ENCODE assay signal across 14 cellular contexts in the genomic region with DNA sequence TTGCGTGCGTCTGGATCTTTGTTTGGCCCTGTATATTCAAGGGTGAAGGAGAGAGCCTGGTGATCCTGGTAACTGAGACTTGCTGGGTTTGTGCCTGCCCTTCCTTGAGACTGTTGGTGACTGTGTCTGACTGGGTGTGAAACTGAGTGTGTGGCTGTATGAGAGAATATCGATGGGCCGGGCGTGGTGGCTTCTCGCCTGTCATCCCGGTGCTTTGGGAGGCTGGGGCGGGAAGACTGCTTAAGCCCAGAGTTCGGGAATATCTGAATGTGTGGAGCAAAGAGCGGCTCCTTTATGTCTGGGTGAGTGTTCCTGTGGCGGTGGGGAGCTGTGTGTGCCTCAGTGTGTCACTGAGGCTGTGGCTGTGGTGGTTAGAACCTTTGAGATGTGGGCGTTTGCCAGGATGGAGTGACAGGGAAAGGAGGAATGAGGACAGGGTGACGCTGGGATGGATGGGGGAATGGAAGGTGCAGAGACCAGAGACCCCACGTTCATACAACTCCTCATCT. TPM values are rescaled to one million over a fixed set of nuclear protein-coding genes. Genes with fewer than 3 reads are reported as not detected.
DNase-seq lines count a peak whose midpoint lies in the region; TF ChIP-seq lines count a peak whose summit lies in the region.
"Had no signal": no experiment of that assay in that cellular context is flagged by ENCODE, and none has a peak within 500 bp of the region (broad histone marks: within the 10 kb centered on the region; RNA-seq: fewer than 3 reads in every experiment).

No MANE protein-coding gene starts in this region.

- H2AFZ ChIP-seq in OCI-LY3 (ENCODE audit: low read depth, low read length): no peak overlapping the region

- peak overlapping the region in 3 of 8 donors; percentile 27 to 66 (median 53) for H3K4me3 Mint-ChIP-seq in CD4-positive, alpha-beta memory T cell
- peak overlapping the region; percentile 81 for H3K4me3 Mint-ChIP-seq in neural crest cell
- no peak overlapping the region for H3K4me3 Mint-ChIP-seq in activated naive CD4-positive, alpha-beta T cell treated with anti-CD3 and anti-CD28 coated beads for 36 hours
- H3K4me3 Mint-ChIP-seq: central memory CD8-positive, alpha-beta T cell had no signal

- H4K20me1 ChIP-seq in OCI-LY3 (ENCODE audit: insufficient read depth, low read length): peaks cover 9% of the 10 kb centered on the region

- H3K36me3 ChIP-seq in CD4-positive, alpha-beta memory T cell (ENCODE audit: insufficient read depth, low read length): no peaks in the 10 kb centered on the region
- H3K36me3 ChIP-seq in OCI-LY3 (replicated peaks; ENCODE audit: low read depth, low read length) (no peaks in the 10 kb centered on the region), ectodermal cell (ENCODE audit: control insufficient read depth, insufficient read depth, low read length) (peaks cover 11% of the 10 kb centered on the region)

- H3K4me2 ChIP-seq in OCI-LY3 (ENCODE audit: low read length): peak overlapping the region; percentile 94; the same call in 1 of the 2 replicates

- CTCF ChIA-PET in CD4-positive, alpha-beta memory T cell (lab: Charles Lee; ENCODE audit: partially characterized antibody): no interaction called here
- CTCF ChIA-PET in activated naive CD4-positive, alpha-beta T cell treated with anti-CD3 and anti-CD28 coated beads for 36 hours (lab: Charles Lee): interaction anchor here (1.5 kb wide), 1 partner anchor 123 kb away, joined by 6 read pairs; no protein-coding TSS in a partner anchor

- H3K4me1 Mint-ChIP-seq in CD4-positive, alpha-beta memory T cell: peaks cover 22 to 45% (median 29%) of the 10 kb centered on the region in 4 donors
- peaks cover 56% of the 10 kb centered on the region for H3K4me1 Mint-ChIP-seq in neural crest cell
- peaks cover 47% of the 10 kb centered on the region for H3K4me1 Mint-ChIP-seq in activated naive CD4-positive, alpha-beta T cell treated with anti-CD3 and anti-CD28 coated beads for 36 hours (ENCODE audit: low read depth)

- POLR2A ChIA-PET in CD4-positive, alpha-beta memory T cell (lab: Charles Lee; ENCODE audit: partially characterized antibody): interaction anchor here (4.6 to 8.5 kb wide), 2 partner anchors 12 to 49 kb away, joined by 91 to 173 read pairs; partner anchors contain the start of gene HDAC1

- intact Hi-C loops in CD4-positive, alpha-beta memory T cell (cut with micrococcal nuclease): no loop called here
- intact Hi-C loops in activated naive CD4-positive, alpha-beta T cell treated with anti-CD3 and anti-CD28 coated beads for 36 hours (cut with micrococcal nuclease): loop anchor here (1.0 to 5.0 kb wide), 4 partner anchors 13 to 1576 kb away; partner anchors contain the start of gene HDAC1

- peaks cover 21% of the 10 kb centered on the region for H3K79me2 ChIP-seq in OCI-LY3 (ENCODE audit: low read length)

- H3K9me3 Mint-ChIP-seq in CD4-positive, alpha-beta memory T cell: peaks cover 0 to 3% (median 0%) of the 10 kb centered on the region in 8 donors
- no peaks in the 10 kb centered on the region for H3K9me3 Mint-ChIP-seq in neural crest cell
- no peaks in the 10 kb centered on the region for H3K9me3 Mint-ChIP-seq in activated naive CD4-positive, alpha-beta T cell treated with anti-CD3 and anti-CD28 coated beads for 36 hours
- H3K9me3 Mint-ChIP-seq: central memory CD8-positive, alpha-beta T cell had no signal

- peaks cover 3 to 5% of the 10 kb centered on the region in 2 donors for H3K36me3 Mint-ChIP-seq in CD4-positive, alpha-beta memory T cell
- H3K36me3 Mint-ChIP-seq in neural crest cell (ENCODE audit: low read depth): peaks cover 11% of the 10 kb centered on the region
- H3K36me3 Mint-ChIP-seq in activated naive CD4-positive, alpha-beta T cell treated with anti-CD3 and anti-CD28 coated beads for 36 hours (ENCODE audit: low read depth): no peaks in the 10 kb centered on the region

- no peak overlapping the region for H3K4me3 ChIP-seq in CD4-positive, alpha-beta memory T cell (ENCODE audit: low read length in 2 of 2)
- H3K4me3 ChIP-seq in OCI-LY3 (ENCODE audit: low read length) (no peak overlapping the region), ectodermal cell (ENCODE audit: insufficient read depth, low read depth, low read length) (no peak overlapping the region)
- H3K4me3 ChIP-seq: esophagus squamous epithelium had no signal

- H3K27me3 ChIP-seq in CD4-positive, alpha-beta memory T cell (ENCODE audit: insufficient read depth, low read length): no peaks in the 10 kb centered on the region
- H3K27me3 ChIP-seq in OCI-LY3 (ENCODE audit: low read depth, low read length): no peaks in the 10 kb centered on the region; the same call in 1 of the 2 replicates
- H3K27me3 ChIP-seq in ectodermal cell (ENCODE audit: control insufficient read depth, insufficient read depth, low read length, poor library complexity, severe bottlenecking): no peaks in the 10 kb centered on the region

- peaks cover 37% of the 10 kb centered on the region for H3K4me1 ChIP-seq in CD4-positive, alpha-beta memory T cell (ENCODE audit: insufficient read depth, low read length)
- H3K4me1 ChIP-seq in OCI-LY3 (ENCODE audit: low read length) (peaks cover 61% of the 10 kb centered on the region), ectodermal cell (ENCODE audit: control insufficient read depth, insufficient read depth, low read length) (peaks cover 30% of the 10 kb centered on the region)

- TF ChIP-seq CTCF in OCI-LY3 (IDR thresholded peaks at IDR 0.05; ENCODE audit: low read depth, low read length): no peak
- no peak for TF ChIP-seq CTCF in neural crest cell (conservative IDR thresholded peaks at IDR 0.05)

- no peak overlapping the region for H3K9ac ChIP-seq in OCI-LY3 (ENCODE audit: low read length)

- H3K27ac ChIP-seq in CD4-positive, alpha-beta memory T cell (ENCODE audit: low read depth, low read length): no peak overlapping the region
- H3K27ac ChIP-seq in OCI-LY3 (ENCODE audit: low read length) (no peak overlapping the region), ectodermal cell (ENCODE audit: insufficient read depth, low read depth, low read length, poor library complexity, severe bottlenecking) (peak overlapping the region; percentile 74)

- H3K9me3 ChIP-seq in CD4-positive, alpha-beta memory T cell (ENCODE audit: control insufficient read depth in 1 of 2, low read length in 2 of 2): no peaks in the 10 kb centered on the region
- no peaks in the 10 kb centered on the region for H3K9me3 ChIP-seq in OCI-LY3 (ENCODE audit: insufficient read depth, low read length)
- H3K9me3 ChIP-seq in ectodermal cell (ENCODE audit: control insufficient read depth, low read length): no peaks in the 10 kb centered on the region
- H3K9me3 ChIP-seq: esophagus squamous epithelium had no signal

- 91 to 92% methylated on average over 14 of the region's 14 CpGs for WGBS in ectodermal cell, 2 experiments

- no peaks in the 10 kb centered on the region for H3K27me3 Mint-ChIP-seq in CD4-positive, alpha-beta memory T cell
- H3K27me3 Mint-ChIP-seq in neural crest cell (ENCODE audit: low read depth): peaks cover 11% of the 10 kb centered on the region
- H3K27me3 Mint-ChIP-seq in activated naive CD4-positive, alpha-beta T cell treated with anti-CD3 and anti-CD28 coated beads for 36 hours (ENCODE audit: low read depth): no peaks in the 10 kb centered on the region
- H3K27me3 Mint-ChIP-seq: central memory CD8-positive, alpha-beta T cell had no signal

- no peak for DNase-seq in CD4-positive, alpha-beta memory T cell
- DNase-seq in neural crest cell (ENCODE audit: low read depth, low spot score) (no peak), ecto neural progenitor cell (ENCODE audit: low spot score) (no peak), NCI-H1436 (lab: John Stamatoyannopoulos, UW) (no peak), pons (ENCODE audit: low spot score) (no peak)
- DNase-seq in activated naive CD4-positive, alpha-beta T cell treated with anti-CD3 and anti-CD28 coated beads for 36 hours: no peak
- DNase-seq: activated CD4-positive, alpha-beta T cell treated with anti-CD3 and anti-CD28 coated beads for 4 hours; activated effector memory CD4-positive, alpha-beta T cell treated with anti-CD3 and anti-CD28 coated beads, Interleukin-2, amount 50 U/mL, for 16 hours; esophagus squamous epithelium; mesendoderm; NCI-H1930 had no signal

- H3K27ac Mint-ChIP-seq in CD4-positive, alpha-beta memory T cell: peak overlapping the region in 6 of 7 donors; percentile 14 to 92 (median 64)
- H3K27ac Mint-ChIP-seq in neural crest cell (ENCODE audit: unreplicated experiment): peak overlapping the region; percentile 98
- H3K27ac Mint-ChIP-seq in activated naive CD4-positive, alpha-beta T cell treated with anti-CD3 and anti-CD28 coated beads for 36 hours: no peak overlapping the region

RNA-seq across cellular contexts. Expression of gene MARCKSL1, which starts 2.7 kb away (rescaled TPM):
- total RNA-seq in CD4-positive, alpha-beta memory T cell: 10 to 100 TPM; 46.5 to 47.3 TPM
- polyA plus RNA-seq in CD4-positive, alpha-beta memory T cell: 10 to 100 TPM; 74.5 to 75.9 TPM
- polyA plus RNA-seq in ectodermal cell (2013, experiment 1 of 4): 893 TPM
- 819 TPM for polyA plus RNA-seq in ectodermal cell (2013, experiment 2 of 4)
- 643 TPM for polyA plus RNA-seq in ectodermal cell (2013, experiment 3 of 4)
- polyA plus RNA-seq in ectodermal cell (2013, experiment 4 of 4): 739 TPM
- 943 and 952 TPM in 2 replicates for total RNA-seq in neural crest cell
- total RNA-seq in activated naive CD4-positive, alpha-beta T cell treated with anti-CD3 and anti-CD28 coated beads for 36 hours: 10 to 100 TPM; 14.4 to 15.9 TPM

RNA-seq across cellular contexts. Expression of gene FAM229A, which starts 23.6 kb away (rescaled TPM):
- 10 to 100 TPM; 32.2 to 34.6 TPM for total RNA-seq in CD4-positive, alpha-beta memory T cell
- under 1 TPM in 1 of 2 donors, not detected in 1; 0.39 TPM for polyA plus RNA-seq in CD4-positive, alpha-beta memory T cell
- 9.1 TPM for polyA plus RNA-seq in ectodermal cell (2013, experiment 1 of 4)
- 8.7 TPM for polyA plus RNA-seq in ectodermal cell (2013, experiment 2 of 4)
- polyA plus RNA-seq in ectodermal cell (2013, experiment 3 of 4): 10.7 TPM
- polyA plus RNA-seq in ectodermal cell (2013, experiment 4 of 4): 10.1 TPM
- total RNA-seq in neural crest cell: 7.1 and 7.7 TPM in 2 replicates
- total RNA-seq in activated naive CD4-positive, alpha-beta T cell treated with anti-CD3 and anti-CD28 coated beads for 36 hours: 1 to 10 TPM; 2.1 to 3.4 TPM

RNA-seq across cellular contexts. Expression of gene TSSK3, which starts 23.6 kb away (rescaled TPM):
- total RNA-seq in CD4-positive, alpha-beta memory T cell: 1 to 10 TPM; 3.5 to 4.3 TPM
- under 1 TPM in 1 of 2 donors, not detected in 1; 0.73 TPM for polyA plus RNA-seq in CD4-positive, alpha-beta memory T cell
- 3.6 TPM for polyA plus RNA-seq in ectodermal cell (2013, experiment 1 of 4)
- 0.94 TPM for polyA plus RNA-seq in ectodermal cell (2013, experiment 2 of 4)
- polyA plus RNA-seq in ectodermal cell (2013, experiment 3 of 4): 1.2 TPM
- 2.1 TPM for polyA plus RNA-seq in ectodermal cell (2013, experiment 4 of 4)
- total RNA-seq in neural crest cell: 2.2 and 2.7 TPM in 2 replicates
- total RNA-seq in activated naive CD4-positive, alpha-beta T cell treated with anti-CD3 and anti-CD28 coated beads for 36 hours: 1 to 10 TPM in 1 of 2 experiments, under 1 TPM in 1; 0.84 to 1.9 TPM

RNA-seq across cellular contexts. Expression of gene HDAC1, which starts 46.8 kb away (rescaled TPM):
- total RNA-seq in CD4-positive, alpha-beta memory T cell: 100 to 1,000 TPM; 174 to 190 TPM
- 100 to 1,000 TPM; 169 to 185 TPM for polyA plus RNA-seq in CD4-positive, alpha-beta memory T cell
- 155 TPM for polyA plus RNA-seq in ectodermal cell (2013, experiment 1 of 4)
- 163 TPM for polyA plus RNA-seq in ectodermal cell (2013, experiment 2 of 4)
- 115 TPM for polyA plus RNA-seq in ectodermal cell (2013, experiment 3 of 4)
- polyA plus RNA-seq in ectodermal cell (2013, experiment 4 of 4): 131 TPM
- 128 and 130 TPM in 2 replicates for total RNA-seq in neural crest cell
- total RNA-seq in activated naive CD4-positive, alpha-beta T cell treated with anti-CD3 and anti-CD28 coated beads for 36 hours: 100 to 1,000 TPM; 111 to 120 TPM

RNA-seq across cellular contexts. Expression of gene BSDC1, which starts 55.5 kb away (rescaled TPM):
- 100 to 1,000 TPM; 106 to 112 TPM for total RNA-seq in CD4-positive, alpha-beta memory T cell
- polyA plus RNA-seq in CD4-positive, alpha-beta memory T cell: 10 to 100 TPM; 29.7 to 46.3 TPM
- polyA plus RNA-seq in ectodermal cell (2013, experiment 1 of 4): 52.0 TPM
- polyA plus RNA-seq in ectodermal cell (2013, experiment 2 of 4): 53.2 TPM
- 35.4 TPM for polyA plus RNA-seq in ectodermal cell (2013, experiment 3 of 4)
- 42.7 TPM for polyA plus RNA-seq in ectodermal cell (2013, experiment 4 of 4)
- 38.6 and 41.5 TPM in 2 replicates for total RNA-seq in neural crest cell
- total RNA-seq in activated naive CD4-positive, alpha-beta T cell treated with anti-CD3 and anti-CD28 coated beads for 36 hours: 10 to 100 TPM; 35.2 to 38.3 TPM

Comparison
In these comparisons a context has a peak if more than half of its experiments do, and no peak if none do; other contexts are left out.
1. RNA of gene MARCKSL1, which starts 2.7 kb away (total RNA-seq): 943 to 952 TPM in neural crest cell; 46.5 to 47.3 TPM in CD4-positive, alpha-beta memory T cell and 14.4 to 15.9 TPM in activated naive CD4-positive, alpha-beta T cell treated with anti-CD3 and anti-CD28 coated beads for 36 hours; every median in the first group is over 10 times any median in the second.